Comparison of ENCODE assay signal across 8 cellular contexts in the genomic region with DNA sequence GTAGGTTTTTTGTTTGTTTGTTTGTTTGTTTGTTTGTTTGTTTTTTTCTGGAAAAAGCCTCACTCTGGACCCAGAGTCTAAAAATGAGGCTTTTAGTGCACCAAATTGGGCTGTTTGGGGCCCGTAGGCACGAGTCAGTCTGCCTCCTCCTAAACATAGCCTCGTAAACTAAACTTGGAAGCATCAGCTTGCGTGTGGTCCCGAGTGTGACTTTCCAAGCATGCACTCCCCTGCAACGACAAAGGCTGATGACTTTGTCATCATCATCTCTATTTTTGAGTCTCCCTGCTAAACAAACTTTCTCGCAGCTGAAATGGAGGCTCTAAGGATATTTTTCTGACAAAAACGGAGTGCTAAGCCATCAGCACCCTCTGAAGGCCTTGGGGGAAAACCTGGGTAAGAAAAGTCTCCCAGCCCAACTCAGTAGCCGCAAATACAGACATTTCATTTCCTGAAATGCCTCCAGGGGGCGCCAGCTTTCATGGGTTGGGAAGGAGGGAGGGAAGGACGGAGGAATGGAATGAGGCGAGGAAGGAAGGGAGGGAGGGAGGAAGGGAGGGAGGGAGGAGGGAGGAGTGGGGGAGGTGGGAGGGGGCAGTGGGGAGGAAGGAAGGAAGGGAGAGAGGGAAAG.
DNase-seq lines count a peak whose midpoint lies in the region; ATAC-seq and TF ChIP-seq lines count a peak whose summit lies in the region.

No MANE protein-coding gene starts in this region.

- no peaks in the 10 kb centered on the region for H3K79me2 ChIP-seq in PC-9 (ENCODE audit: low read depth)

- peak overlapping the region; percentile 30; the same call in 1 of the 2 replicates for H3K4me2 ChIP-seq in PC-9

- no TSS peak for BruUV-seq in PC-9 (replicated peaks; lab: Mats Ljungman, UMichigan)

- peaks cover 14% of the 10 kb centered on the region for H3K4me1 Mint-ChIP-seq in stimulated activated naive CD8-positive, alpha-beta T cell treated with anti-CD3 and anti-CD28 coated beads, Interleukin-15, amount 100 ng/mL, for 72 hours

- H3K4me3 ChIP-seq in PC-9 (no peak overlapping the region), choroid plexus epithelial cell (ENCODE audit: low read depth, low read length) (no peak overlapping the region), left lung (no peak overlapping the region)

- DNase-seq in DMS114 treated with DMSO at 0.1 percent for 48 hours (lab: John Stamatoyannopoulos, UW; ENCODE audit: unreplicated experiment) (peak; percentile 50), HS-27A (ENCODE audit: low read depth) (peak; percentile 69), PC-9 (peak; percentile 53 to 74), choroid plexus epithelial cell (ENCODE audit: low read depth) (peak; percentile 87), left lung (peak in 1 of 2 donors; percentile 73), 8988T (no peak)
- DNase-seq in stimulated activated naive CD8-positive, alpha-beta T cell treated with anti-CD3 and anti-CD28 coated beads, Interleukin-15, amount 100 ng/mL, for 72 hours: peak; percentile 9 to 37

- no peak overlapping the region for H3K27ac Mint-ChIP-seq in stimulated activated naive CD8-positive, alpha-beta T cell treated with anti-CD3 and anti-CD28 coated beads, Interleukin-15, amount 100 ng/mL, for 72 hours

- peaks cover 27% of the 10 kb centered on the region; the same call in 1 of the 2 replicates for H3F3A ChIP-seq in PC-9 (ENCODE audit: insufficient read depth, low read depth)

- H3K9me2 ChIP-seq in PC-9 (ENCODE audit: insufficient read depth): no peaks in the 10 kb centered on the region

- H3K27me3 ChIP-seq in PC-9 (ENCODE audit: insufficient read depth, low read depth): no peaks in the 10 kb centered on the region
- H3K27me3 ChIP-seq in left lung: peaks cover 0 to 14% of the 10 kb centered on the region in 2 donors

- TF ChIP-seq CTCF in PC-9 (conservative IDR thresholded peaks at IDR 0.05) (peak; percentile 87), choroid plexus epithelial cell (conservative IDR thresholded peaks at IDR 0.05; ENCODE audit: low read depth, low read length) (peak; percentile 84), left lung (IDR thresholded peaks at IDR 0.05) (peak; percentile 36 to 42)

- POLR2A ChIA-PET in PC-9 (lab: Charles Lee; ENCODE audit: unreplicated experiment): no interaction called here

- H2AFZ ChIP-seq in PC-9: no peak overlapping the region

- ATAC-seq in left lung (peak; percentile 78), HG03460 (IDR thresholded peaks at IDR 0.05; ENCODE audit: unreplicated experiment) (no peak)
- no peak for ATAC-seq in stimulated activated naive CD8-positive, alpha-beta T cell treated with anti-CD3 and anti-CD28 coated beads, Interleukin-15, amount 100 ng/mL, for 72 hours

- H3K4me3 Mint-ChIP-seq in stimulated activated naive CD8-positive, alpha-beta T cell treated with anti-CD3 and anti-CD28 coated beads, Interleukin-15, amount 100 ng/mL, for 72 hours: no peak overlapping the region

- peaks cover 40% of the 10 kb centered on the region for H3K4me1 ChIP-seq in PC-9 (replicated peaks; ENCODE audit: insufficient read depth)
- no peaks in the 10 kb centered on the region for H3K4me1 ChIP-seq in left lung

- CTCF ChIA-PET in PC-9 (lab: Charles Lee): interaction anchor here (0.6 to 1.3 kb wide), 8 partner anchors 10 to 249 kb away, joined by 3 to 10 read pairs (median 4); no protein-coding TSS in a partner anchor

- H3K9me3 Mint-ChIP-seq in stimulated activated naive CD8-positive, alpha-beta T cell treated with anti-CD3 and anti-CD28 coated beads, Interleukin-15, amount 100 ng/mL, for 72 hours: no peaks in the 10 kb centered on the region

- no peaks in the 10 kb centered on the region for H3K36me3 ChIP-seq in PC-9 (ENCODE audit: low read depth)
- no peaks in the 10 kb centered on the region for H3K36me3 ChIP-seq in left lung

- H3K9me3 ChIP-seq in PC-9 (ENCODE audit: insufficient read depth, low read depth): no peaks in the 10 kb centered on the region
- no peaks in the 10 kb centered on the region for H3K9me3 ChIP-seq in left lung

- intact Hi-C loops in PC-9 (cut with micrococcal nuclease; ENCODE audit: unreplicated experiment) (loop anchor here (1.0 to 5.0 kb wide), 8 partner anchors 25 to 250 kb away; no protein-coding TSS in a partner anchor), left lung (cut with DNase I) (loop anchor here in 1 of 2 donors (10.0 kb wide), 2 partner anchors 217 to 253 kb away; no protein-coding TSS in a partner anchor)

- H4K20me1 ChIP-seq in PC-9 (ENCODE audit: insufficient read depth): no peaks in the 10 kb centered on the region

- no peak overlapping the region for H3K27ac ChIP-seq in PC-9
- H3K27ac ChIP-seq in left lung: no peak overlapping the region

- no peaks in the 10 kb centered on the region for H3K27me3 Mint-ChIP-seq in stimulated activated naive CD8-positive, alpha-beta T cell treated with anti-CD3 and anti-CD28 coated beads, Interleukin-15, amount 100 ng/mL, for 72 hours
